In genomic region chr5:140109818-140110733, GRCh38 we compare ENCODE assay signal across 10 cellular contexts. TPM values are rescaled to one million over a fixed set of nuclear protein-coding genes. Genes with fewer than 3 reads are reported as not detected.
DNase-seq lines count a peak whose midpoint lies in the region; TF ChIP-seq lines count a peak whose summit lies in the region.
"Had no signal": no experiment of that assay in that cellular context is flagged by ENCODE, and none has a peak within 500 bp of the region (broad histone marks: within the 10 kb centered on the region; RNA-seq: fewer than 3 reads in every experiment).

No MANE protein-coding gene starts in this region.

- no peak overlapping the region for H2AFZ ChIP-seq in OCI-LY1 (ENCODE audit: low read length)
- no peak overlapping the region for H2AFZ ChIP-seq in parathyroid adenoma

- no peak overlapping the region for H3K27ac Mint-ChIP-seq in activated CD4-positive, alpha-beta T cell treated with anti-CD3 and anti-CD28 coated beads, Interleukin-2, amount 10 ng/mL, durations not matched to agents 24 days and 14 days
- H3K27ac Mint-ChIP-seq in brain: no peak overlapping the region

- TF ChIP-seq CTCF in OCI-LY1 (IDR thresholded peaks at IDR 0.05; ENCODE audit: low read length) (no peak), brain (conservative IDR thresholded peaks at IDR 0.05) (no peak), parathyroid adenoma (IDR thresholded peaks at IDR 0.05) (no peak)

- H3K4me2 ChIP-seq in OCI-LY1 (ENCODE audit: low read length) (peak overlapping the region; percentile 82; the same call in 1 of the 2 replicates), parathyroid adenoma (ENCODE audit: low read length) (peak overlapping the region; percentile 89)

- H3K9ac ChIP-seq in OCI-LY1 (ENCODE audit: low read length): no peak overlapping the region
- H3K9ac ChIP-seq in parathyroid adenoma: no peak overlapping the region

- H3K9me2 ChIP-seq in OCI-LY1 (ENCODE audit: low read depth, low read length): no peaks in the 10 kb centered on the region

- H3K9me3 ChIP-seq in OCI-LY1 (ENCODE audit: low read length): no peaks in the 10 kb centered on the region
- no peaks in the 10 kb centered on the region for H3K9me3 ChIP-seq in parathyroid adenoma (ENCODE audit: control insufficient read depth, low read length)

- no peaks in the 10 kb centered on the region for H4K20me1 ChIP-seq in OCI-LY1 (ENCODE audit: insufficient read depth, low read length)

- H3K9me3 Mint-ChIP-seq in activated CD4-positive, alpha-beta T cell treated with anti-CD3 and anti-CD28 coated beads, Interleukin-2, amount 10 ng/mL, durations not matched to agents 24 days and 14 days: no peaks in the 10 kb centered on the region
- no peaks in the 10 kb centered on the region for H3K9me3 Mint-ChIP-seq in brain

- H3K27me3 Mint-ChIP-seq in activated CD4-positive, alpha-beta T cell treated with anti-CD3 and anti-CD28 coated beads, Interleukin-2, amount 10 ng/mL, durations not matched to agents 24 days and 14 days: peaks cover 46% of the 10 kb centered on the region
- H3K27me3 Mint-ChIP-seq in brain: peaks cover 93% of the 10 kb centered on the region

- peak overlapping the region; percentile 98 for H3K4me3 Mint-ChIP-seq in activated CD4-positive, alpha-beta T cell treated with anti-CD3 and anti-CD28 coated beads, Interleukin-2, amount 10 ng/mL, durations not matched to agents 24 days and 14 days
- H3K4me3 Mint-ChIP-seq in brain: peak overlapping the region; percentile 89 to 98 (median 95)

- intact Hi-C loops in activated CD4-positive, alpha-beta T cell treated with anti-CD3 and anti-CD28 coated beads, Interleukin-2, amount 10 ng/mL, durations not matched to agents 24 days and 14 days (cut with micrococcal nuclease): loop anchor here (5.0 to 10.0 kb wide), 4 partner anchors 292 to 595 kb away; partner anchors contain the start of genes ANKHD1, SRA1 and ZMAT2

- no peaks in the 10 kb centered on the region; the same call in 1 of the 2 replicates for H3F3A ChIP-seq in OCI-LY1 (ENCODE audit: insufficient read depth, low read length)

- H3K79me2 ChIP-seq in OCI-LY1 (ENCODE audit: insufficient read depth, low read length) (no peaks in the 10 kb centered on the region), parathyroid adenoma (peaks cover 32% of the 10 kb centered on the region)

- H3K27me3 ChIP-seq in OCI-LY1 (ENCODE audit: insufficient read depth, low read length) (no peaks in the 10 kb centered on the region), parathyroid adenoma (ENCODE audit: control insufficient read depth, insufficient read depth, low read length) (no peaks in the 10 kb centered on the region)

- H3K27ac ChIP-seq in OCI-LY1 (ENCODE audit: low read depth, low read length, poor library complexity, severe bottlenecking): no peak overlapping the region
- H3K27ac ChIP-seq in parathyroid adenoma: no peak overlapping the region

- H3K4me3 ChIP-seq in OCI-LY1 (ENCODE audit: low read depth, low read length, poor library complexity, severe bottlenecking) (no peak overlapping the region), parathyroid adenoma (ENCODE audit: low read depth, low read length) (peak overlapping the region; percentile 73)

- H3K4me1 ChIP-seq in OCI-LY1 (ENCODE audit: insufficient read depth, low read length, severe bottlenecking) (peaks cover 41% of the 10 kb centered on the region), parathyroid adenoma (peaks cover 19% of the 10 kb centered on the region)

- peaks cover 44% of the 10 kb centered on the region for H3K4me1 Mint-ChIP-seq in activated CD4-positive, alpha-beta T cell treated with anti-CD3 and anti-CD28 coated beads, Interleukin-2, amount 10 ng/mL, durations not matched to agents 24 days and 14 days
- H3K4me1 Mint-ChIP-seq in brain: peaks cover 45% of the 10 kb centered on the region

- DNase-seq in activated CD4-positive, alpha-beta T cell treated with anti-CD3 and anti-CD28 coated beads, Interleukin-2, amount 10 ng/mL, durations not matched to agents 24 days and 14 days: no peak
- no peak for DNase-seq in activated CD4-positive, alpha-beta T cell treated with anti-CD3 and anti-CD28 coated beads, Interleukin-2, amount 50 U/mL, for 4 hours
- no peak for DNase-seq in AG20443 (ENCODE audit: low spot score)
- no peak for DNase-seq in NCI-H510A (lab: John Stamatoyannopoulos, UW)
- no peak for DNase-seq in NCI-H1048 (lab: John Stamatoyannopoulos, UW)
- DNase-seq: ACHN; effector CD8-positive, alpha-beta T cell had no signal

- peaks cover 2% of the 10 kb centered on the region; the same call in 1 of the 2 replicates for H3K36me3 ChIP-seq in OCI-LY1 (ENCODE audit: insufficient read depth, low read length)
- H3K36me3 ChIP-seq in parathyroid adenoma (ENCODE audit: control insufficient read depth, insufficient read depth, low read length): no peaks in the 10 kb centered on the region

- H3K36me3 Mint-ChIP-seq in activated CD4-positive, alpha-beta T cell treated with anti-CD3 and anti-CD28 coated beads, Interleukin-2, amount 10 ng/mL, durations not matched to agents 24 days and 14 days (ENCODE audit: low read depth): peaks cover 11% of the 10 kb centered on the region
- H3K36me3 Mint-ChIP-seq in brain: no peaks in the 10 kb centered on the region

RNA-seq across cellular contexts. Expression of gene PURA, which starts 3.8 kb away (rescaled TPM):
- 11.1 and 12.0 TPM in 2 replicates for total RNA-seq in activated CD4-positive, alpha-beta T cell treated with anti-CD3 and anti-CD28 coated beads, Interleukin-2, amount 10 ng/mL, durations not matched to agents 24 days and 14 days
- polyA plus RNA-seq in brain (ENCODE audit: insufficient read depth, low read depth, low replicate concordance): 3.5 TPM

RNA-seq across cellular contexts. Expression of gene IGIP, which starts 15.7 kb away (rescaled TPM):
- 2.8 TPM in 2 replicates for total RNA-seq in activated CD4-positive, alpha-beta T cell treated with anti-CD3 and anti-CD28 coated beads, Interleukin-2, amount 10 ng/mL, durations not matched to agents 24 days and 14 days
- polyA plus RNA-seq in brain (ENCODE audit: insufficient read depth, low read depth, low replicate concordance): 3.7 TPM
